Comparison of ENCODE assay signal across 8 cellular contexts in the genomic region with DNA sequence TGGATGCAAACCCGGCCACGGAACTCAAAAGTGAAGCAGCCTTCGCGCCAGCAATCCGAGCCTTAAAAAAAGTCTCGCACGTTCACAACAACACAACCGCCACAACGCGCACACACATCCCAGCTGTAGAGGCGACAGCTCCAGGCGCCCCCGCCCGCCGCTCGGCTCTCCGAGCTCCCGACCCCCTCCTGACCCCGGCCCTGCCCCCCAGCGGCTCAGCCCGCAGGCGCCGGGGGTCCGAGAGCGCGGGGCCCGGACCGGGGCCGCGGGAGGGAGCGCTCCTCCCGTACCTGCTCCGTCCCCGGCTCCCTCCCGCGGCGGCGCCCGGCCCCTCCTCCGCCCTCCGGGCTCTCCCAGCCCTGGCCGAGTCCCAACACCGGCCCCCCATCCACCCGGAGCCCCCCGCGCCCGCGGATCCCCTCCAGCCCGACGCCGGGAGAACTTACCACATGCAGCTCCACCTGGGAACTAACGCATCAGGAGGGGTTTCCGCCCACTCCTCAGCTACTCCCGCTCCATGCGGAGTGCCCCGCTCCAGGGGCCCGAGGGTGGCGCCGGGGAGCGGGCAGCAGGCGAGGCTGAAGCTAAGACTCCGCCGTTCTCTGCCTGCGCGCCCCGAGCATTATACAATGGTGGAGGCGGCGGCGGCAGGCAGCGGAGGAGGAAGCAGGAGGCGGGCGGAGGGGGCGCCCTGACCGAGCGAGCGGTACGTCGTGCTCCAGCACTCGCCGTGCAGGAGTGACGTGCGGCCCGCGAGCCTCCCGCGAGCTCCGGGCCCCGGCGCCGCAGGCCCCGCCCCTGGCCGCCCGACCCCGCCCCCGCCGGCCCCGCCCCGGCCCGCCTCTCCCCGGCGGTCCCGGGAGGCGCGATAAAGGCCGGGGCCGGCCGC. TPM values are rescaled to one million over a fixed set of nuclear protein-coding genes. Genes with fewer than 3 reads are reported as not detected.
A peak's percentile ranks its signal among the peaks of the same experiment; 100 is the strongest.
DNase-seq lines count a peak whose midpoint lies in the region; ATAC-seq and TF ChIP-seq lines count a peak whose summit lies in the region.

SERTAD2 (minus strand) TSS at position 740 of the 889 bp plus-strand sequence. CDS start 17,042 bp downstream, outside the sequence.

- no TSS peak for BruUV-seq in Panc1 (replicated peaks; lab: Mats Ljungman, UMichigan)

- in situ Hi-C loops in Panc1 (cut with HindIII; ENCODE audit: low pct_unique_long_range_greater_than_20kb, low sequenced_read_pairs): no loop called here

- H3K27ac ChIP-seq in Panc1 (ENCODE audit: low read length): peak within 1 kb of the TSS; percentile 94
- H3K27ac ChIP-seq in esophagus squamous epithelium: peak within 1 kb of the TSS; percentile 100

- peak; percentile 58 for DNase-seq in DMS 273 treated with DMSO at 0.1 percent for 48 hours (lab: John Stamatoyannopoulos, UW)
- peak; percentile 67 for DNase-seq in Jurkat, Clone E6-1 (ENCODE audit: low read depth, low spot score)
- DNase-seq in Panc1 (ENCODE audit: low read depth, low spot score): no peak
- peak; percentile 83 for DNase-seq in activated T-cell treated with anti-CD3 and anti-CD28 coated beads, Interleukin-2, amount 50 U/mL, for 4 hours
- peak; percentile 53 for DNase-seq in esophagus squamous epithelium (lab: John Stamatoyannopoulos, UW)
- DNase-seq in naive B cell: peak; percentile 89
- DNase-seq in stimulated activated naive CD4-positive, alpha-beta T cell (lab: John Stamatoyannopoulos, UW): peak; percentile 77 to 84 (median 83)

- H3K27me3 Mint-ChIP-seq in activated T-cell treated with anti-CD3 and anti-CD28 coated beads, Interleukin-2, amount 50 U/mL, for 4 hours (ENCODE audit: low read depth): no peaks in the 10 kb centered on the region
- no peaks in the 10 kb centered on the region for H3K27me3 Mint-ChIP-seq in naive B cell

- peaks cover 4% of the 10 kb centered on the region; the same call in 1 of the 2 replicates for H3K36me3 ChIP-seq in Panc1 (ENCODE audit: control insufficient read depth, insufficient read depth, low read length)
- no peaks in the 10 kb centered on the region for H3K36me3 ChIP-seq in esophagus squamous epithelium

- peak; percentile 56 for ATAC-seq in GM21529 (IDR thresholded peaks at IDR 0.05; ENCODE audit: unreplicated experiment)
- ATAC-seq in Panc1: peak; percentile 87
- peak; percentile 84 to 85 for ATAC-seq in activated T-cell treated with anti-CD3 and anti-CD28 coated beads, Interleukin-2, amount 50 U/mL, for 4 hours
- ATAC-seq in naive B cell (ENCODE audit: low read depth in 2 of 2): peak; percentile 76 to 77

- peak within 1 kb of the TSS; percentile 73 for H3K4me3 ChIP-seq in Jurkat, Clone E6-1 (ENCODE audit: low read length)
- H3K4me3 ChIP-seq in Panc1 (ENCODE audit: low read depth in 2 of 2, low read length in 2 of 2): peak within 1 kb of the TSS; percentile 76 to 80
- peak within 1 kb of the TSS; percentile 90 to 98 (median 97) for H3K4me3 ChIP-seq in esophagus squamous epithelium

- H3K4me1 ChIP-seq in Panc1 (ENCODE audit: control insufficient read depth, insufficient read depth, low read length): peaks cover 50% of the 10 kb centered on the region
- peaks cover 15 to 60% (median 37%) of the 10 kb centered on the region in 3 donors for H3K4me1 ChIP-seq in esophagus squamous epithelium

- peak; percentile 47 for TF ChIP-seq CTCF in Panc1 (IDR thresholded peaks at IDR 0.05)
- TF ChIP-seq CTCF in esophagus squamous epithelium (IDR thresholded peaks at IDR 0.05): peak in 4 of 6 experiments; percentile 1 to 33 (median 12)

- CTCF ChIA-PET in Panc1 (lab: Charles Lee): interaction anchor here (0.6 to 2.1 kb wide), 2 partner anchors 10 to 549 kb away, joined by 6 to 13 read pairs; no protein-coding TSS in a partner anchor

- H3K36me3 Mint-ChIP-seq in activated T-cell treated with anti-CD3 and anti-CD28 coated beads, Interleukin-2, amount 50 U/mL, for 4 hours (ENCODE audit: insufficient read depth): no peaks in the 10 kb centered on the region
- no peaks in the 10 kb centered on the region for H3K36me3 Mint-ChIP-seq in naive B cell

- peak within 1 kb of the TSS; percentile 97 for H3K4me3 Mint-ChIP-seq in activated T-cell treated with anti-CD3 and anti-CD28 coated beads, Interleukin-2, amount 50 U/mL, for 4 hours
- H3K4me3 Mint-ChIP-seq in naive B cell: peak within 1 kb of the TSS; percentile 84 to 98 (median 94)

- H3K27me3 ChIP-seq in Panc1 (ENCODE audit: control insufficient read depth, insufficient read depth, low read length): no peaks in the 10 kb centered on the region
- H3K27me3 ChIP-seq in esophagus squamous epithelium: no peaks in the 10 kb centered on the region

- peak within 1 kb of the TSS; percentile 97 to 99 (median 99) for H3K27ac Mint-ChIP-seq in naive B cell

- peaks cover 66% of the 10 kb centered on the region for H3K4me1 Mint-ChIP-seq in activated T-cell treated with anti-CD3 and anti-CD28 coated beads, Interleukin-2, amount 50 U/mL, for 4 hours (ENCODE audit: low read depth)
- H3K4me1 Mint-ChIP-seq in naive B cell: peaks cover 52 to 81% (median 71%) of the 10 kb centered on the region in 3 donors

- no peaks in the 10 kb centered on the region for H3K9me3 ChIP-seq in Panc1 (ENCODE audit: control insufficient read depth, insufficient read depth, low read depth, low read length)
- H3K9me3 ChIP-seq in esophagus squamous epithelium: no peaks in the 10 kb centered on the region

- no peaks in the 10 kb centered on the region for H3K9me3 Mint-ChIP-seq in activated T-cell treated with anti-CD3 and anti-CD28 coated beads, Interleukin-2, amount 50 U/mL, for 4 hours
- H3K9me3 Mint-ChIP-seq in naive B cell: no peaks in the 10 kb centered on the region

- intact Hi-C loops in Panc1 (cut with micrococcal nuclease; ENCODE audit: unreplicated experiment) (loop anchor here (10.0 kb wide), 1 partner anchor 71 kb away; no protein-coding TSS in a partner anchor), esophagus squamous epithelium (cut with DNase I) (loop anchor here (5.0 kb wide), 2 partner anchors 99 to 209 kb away; no protein-coding TSS in a partner anchor)

- POLR2A ChIA-PET in Panc1 (lab: Charles Lee): interaction anchor here (0.6 to 1.1 kb wide), 9 partner anchors 9 to 207 kb away, joined by 3 to 8 read pairs (median 3); no protein-coding TSS in a partner anchor

- peak in 3 of 4 donors; percentile 59 to 95 (median 89) for TF ChIP-seq POLR2A in esophagus squamous epithelium (IDR thresholded peaks at IDR 0.05)

- WGBS in esophagus squamous epithelium, 2 donors: 0% methylated on average over 14 to 24 of the region's 107 CpGs

RNA-seq across cellular contexts. Expression of gene SERTAD2, which starts in this region (rescaled TPM):
- 15.4 TPM for polyA plus RNA-seq in Jurkat, Clone E6-1 (2012; ENCODE audit: insufficient read depth, insufficient read length)
- total RNA-seq in Panc1 (2021; ENCODE audit: unreplicated experiment) (24.3 TPM), esophagus squamous epithelium (10 to 100 TPM; 19.5 to 54.0 (median 20.8) TPM)
- polyA plus RNA-seq in Panc1 (2012; ENCODE audit: insufficient read length): 16.4 TPM
- 10 to 100 TPM; 10.5 to 14.2 (median 12.7) TPM for total RNA-seq in activated T-cell treated with anti-CD3 and anti-CD28 coated beads, Interleukin-2, amount 50 U/mL, for 4 hours
- polyA plus RNA-seq in naive B cell (ENCODE audit: low read depth in 6 of 6): 10 to 100 TPM in 5 of 6 donors, 1 to 10 TPM in 1; 7.9 to 21.8 (median 13.2) TPM
